Comparison of ENCODE assay signal across 1 cellular context in genomic region chr15:89034305-89034704, GRCh38.
TF ChIP-seq lines count a peak whose summit lies in the region.

No MANE protein-coding gene starts in this region.

TF ChIP-seq in K562, 482 proteins besides CTCF, POLR2A, EP300 and RAD21 (continued from another document):
- TF ChIP-seq PKNOX1 (IDR thresholded peaks at IDR 0.05) (peak; percentile 91), DEAF1 (CRISPR knock-in tag; IDR thresholded peaks at IDR 0.05) (peak; percentile 39; the same call in 1 of the 2 replicates), TAL1 (IDR thresholded peaks at IDR 0.05) (no peak), YY1 (IDR thresholded peaks at IDR 0.05; ENCODE audit: borderline replicate concordance in 1 of 3, control insufficient read depth in 1 of 3, extremely low read depth in 1 of 3, insufficient read depth in 3 of 3, insufficient read length in 1 of 3, insufficient replicate concordance in 2 of 3, low read depth in 1 of 3, low read length in 2 of 3) (no peak), GTF2B (IDR thresholded peaks at IDR 0.05; ENCODE audit: extremely low read depth, insufficient read length) (no peak), MLLT1 (IDR thresholded peaks at IDR 0.05) (no peak), ZBTB17 (CRISPR knock-in tag; IDR thresholded peaks at IDR 0.05) (no peak), PBX2 (CRISPR knock-in tag; IDR thresholded peaks at IDR 0.05; ENCODE audit: low read depth) (no peak), PBX2 (tag; conservative IDR thresholded peaks at IDR 0.05; ENCODE audit: low read depth) (peak; percentile 91), CCAR2 (IDR thresholded peaks at IDR 0.05; ENCODE audit: low read depth, low read length) (no peak), SP1 (CRISPR knock-in tag; IDR thresholded peaks at IDR 0.05) (no peak), MEIS2 (IDR thresholded peaks at IDR 0.05; ENCODE audit: partially characterized antibody) (peak; percentile 96), GTF2A2 (tag; IDR thresholded peaks at IDR 0.05) (no peak), FUS (optimal IDR thresholded peaks at IDR 0.05; ENCODE audit: low read depth, low read length) (no peak), TARDBP (IDR thresholded peaks at IDR 0.05) (no peak), BRCA1 (IDR thresholded peaks at IDR 0.05) (no peak), BRCA1 (CRISPR knock-in tag; IDR thresholded peaks at IDR 0.05) (no peak), CHCHD3 (CRISPR knock-in tag; IDR thresholded peaks at IDR 0.05) (no peak), FOXO4 (CRISPR knock-in tag; IDR thresholded peaks at IDR 0.05) (no peak), EZH2 (IDR thresholded peaks at IDR 0.05; ENCODE audit: borderline replicate concordance, low read depth, low read length) (no peak), SIN3A (IDR thresholded peaks at IDR 0.05; ENCODE audit: borderline replicate concordance in 2 of 2, control insufficient read depth in 1 of 2, low read depth in 2 of 2, low read length in 2 of 2) (no peak), ZBTB12 (CRISPR knock-in tag; IDR thresholded peaks at IDR 0.05) (no peak)
